In genomic region chr6:303948-304558, GRCh38 we compare ENCODE assay signal across 16 cellular contexts. TPM values are rescaled to one million over a fixed set of nuclear protein-coding genes. Genes with fewer than 3 reads are reported as not detected.
DNase-seq lines count a peak whose midpoint lies in the region; ATAC-seq, FAIRE-seq and TF ChIP-seq lines count a peak whose summit lies in the region.
"Had no signal": no experiment of that assay in that cellular context is flagged by ENCODE, and none has a peak within 500 bp of the region (broad histone marks: within the 10 kb centered on the region; RNA-seq: fewer than 3 reads in every experiment).

No MANE protein-coding gene starts in this region.

- H4K20me1 ChIP-seq in PC-3 (ENCODE audit: low read length), result no peaks in the 10 kb centered on the region
- no peaks in the 10 kb centered on the region for H4K20me1 ChIP-seq in PC-9 (ENCODE audit: insufficient read depth)

- no peaks in the 10 kb centered on the region for H3K27me3 ChIP-seq in PC-3 (ENCODE audit: low read length)
- H3K27me3 ChIP-seq in adrenal gland, result no peaks in the 10 kb centered on the region
- H3K27me3 ChIP-seq in tibial nerve, result no peaks in the 10 kb centered on the region
- peaks cover 92% of the 10 kb centered on the region for H3K27me3 ChIP-seq in PC-9 (ENCODE audit: insufficient read depth, low read depth)

- no peaks in the 10 kb centered on the region for H3K4me1 ChIP-seq in PC-3 (ENCODE audit: insufficient read depth, low read length)
- peaks cover 3 to 7% of the 10 kb centered on the region in 2 donors for H3K4me1 ChIP-seq in adrenal gland (replicated peaks in 1 of 2)
- H3K4me1 ChIP-seq in tibial nerve, result peaks cover 0 to 41% (median 8%) of the 10 kb centered on the region in 4 donors
- H3K4me1 ChIP-seq in PC-9 (replicated peaks; ENCODE audit: insufficient read depth), result no peaks in the 10 kb centered on the region
- H3K4me1 ChIP-seq: Caco-2 had no signal

- ATAC-seq in PC-3 (no peak), GM21528 (IDR thresholded peaks at IDR 0.05; ENCODE audit: low FRiP score, unreplicated experiment) (no peak)

- H3K27ac ChIP-seq in 22Rv1 (no peak overlapping the region), PC-3 (ENCODE audit: low read length) (no peak overlapping the region), adrenal gland (no peak overlapping the region), tibial nerve (no peak overlapping the region), PC-9 (no peak overlapping the region)
- H3K27ac ChIP-seq: RWPE1 had no signal

- CTCF ChIA-PET in PC-3 (lab: Charles Lee), result interaction anchor here (0.5 kb wide), 1 partner anchor 102 kb away, joined by 4 read pairs; no protein-coding TSS in a partner anchor
- CTCF ChIA-PET in PC-9 (lab: Charles Lee), result no interaction called here

- H3F3A ChIP-seq in PC-3 (ENCODE audit: low read length, unreplicated experiment), result no peaks in the 10 kb centered on the region
- H3F3A ChIP-seq in PC-9 (ENCODE audit: insufficient read depth, low read depth), result no peaks in the 10 kb centered on the region

- DNase-seq in GM12892 (ENCODE audit: insufficient read length) (no peak), PC-3 (no peak), iPS-NIHi7 (ENCODE audit: extremely low spot score) (peak; percentile 58), adrenal gland (no peak), tibial nerve (ENCODE audit: low spot score in 2 of 2) (no peak), PC-9 (no peak)
- DNase-seq: ACHN, anterior cingulate cortex, Caco-2, GDM1, KBM-7, NCI-H2029 treated with DMSO at 0.1 percent for 48 hours, NCI-H526 treated with DMSO at 0.1 percent for 48 hours had no signal

- 78 to 90% (median 88%) methylated on average over 18 to 21 of the region's 21 CpGs for WGBS in adrenal gland, 4 donors
- WGBS in tibial nerve, 2 donors, result 84 to 87% methylated on average over 21 of the region's 21 CpGs

- TF ChIP-seq CTCF in 22Rv1 (IDR thresholded peaks at IDR 0.05) (peak; percentile 59), PC-3 (conservative IDR thresholded peaks at IDR 0.05; ENCODE audit: low read depth, low read length) (peak; percentile 44), adrenal gland (IDR thresholded peaks at IDR 0.05) (no peak), tibial nerve (IDR thresholded peaks at IDR 0.05) (no peak), PC-9 (conservative IDR thresholded peaks at IDR 0.05) (no peak; the same call in 1 of the 2 replicates)

- H3K9me3 ChIP-seq in PC-3 (ENCODE audit: low read length), result no peaks in the 10 kb centered on the region
- no peaks in the 10 kb centered on the region for H3K9me3 ChIP-seq in adrenal gland (replicated peaks in 1 of 3)
- no peaks in the 10 kb centered on the region for H3K9me3 ChIP-seq in tibial nerve
- H3K9me3 ChIP-seq in PC-9 (ENCODE audit: insufficient read depth, low read depth), result no peaks in the 10 kb centered on the region
- H3K9me3 ChIP-seq: Caco-2 had no signal

- H3K4me3 ChIP-seq in PC-3 (ENCODE audit: low read length) (no peak overlapping the region), adrenal gland (no peak overlapping the region), tibial nerve (no peak overlapping the region), PC-9 (no peak overlapping the region)

- no peak overlapping the region for H3K4me2 ChIP-seq in PC-3 (ENCODE audit: low read length)
- no peak overlapping the region for H3K4me2 ChIP-seq in PC-9

- FAIRE-seq in GM12892 (lab: Jason Lieb, UNC), result peak; percentile 27

- H3K9ac ChIP-seq in PC-3 (ENCODE audit: low read length), result no peak overlapping the region

- TF ChIP-seq EP300 in tibial nerve (IDR thresholded peaks at IDR 0.05), result no peak

- intact Hi-C loops in PC-3 (cut with micrococcal nuclease) (no loop called here), adrenal gland (cut with DNase I) (no loop called here), PC-9 (cut with micrococcal nuclease; ENCODE audit: unreplicated experiment) (no loop called here)

- POLR2A ChIA-PET in PC-3 (lab: Charles Lee; ENCODE audit: unreplicated experiment) (no interaction called here), PC-9 (lab: Charles Lee; ENCODE audit: unreplicated experiment) (no interaction called here)

- H2AFZ ChIP-seq in PC-3 (ENCODE audit: low read length) (no peak overlapping the region), PC-9 (no peak overlapping the region)

- H3K9me2 ChIP-seq in PC-3 (replicated peaks; ENCODE audit: low read length) (no peaks in the 10 kb centered on the region), PC-9 (ENCODE audit: insufficient read depth) (no peaks in the 10 kb centered on the region)

- H3K36me3 ChIP-seq in PC-3 (ENCODE audit: low read depth, low read length) (no peaks in the 10 kb centered on the region), adrenal gland (replicated peaks in 1 of 2) (no peaks in the 10 kb centered on the region), tibial nerve (no peaks in the 10 kb centered on the region), PC-9 (ENCODE audit: low read depth) (no peaks in the 10 kb centered on the region)

- no TSS peak for BruUV-seq in PC-3 (replicated peaks; lab: Mats Ljungman, UMichigan)
- no TSS peak for BruUV-seq in PC-9 (replicated peaks; lab: Mats Ljungman, UMichigan)

- H3K79me2 ChIP-seq in PC-3 (ENCODE audit: low read length) (no peaks in the 10 kb centered on the region), PC-9 (ENCODE audit: low read depth) (no peaks in the 10 kb centered on the region)

- TF ChIP-seq POLR2A in GM12892 (IDR thresholded peaks at IDR 0.05; ENCODE audit: low read depth, low read length), result no peak
- no peak for TF ChIP-seq POLR2A in adrenal gland (IDR thresholded peaks at IDR 0.05)
- TF ChIP-seq POLR2A in tibial nerve (IDR thresholded peaks at IDR 0.05), result no peak

RNA-seq across cellular contexts. Expression of gene DUSP22, which starts 11.8 kb away (rescaled TPM):
- polyA plus RNA-seq in GM12892 (2012; ENCODE audit: missing spikeins), result 89.0 TPM
- total RNA-seq in PC-3 (2014; rRNA removed) (26.3 and 37.8 TPM in 2 replicates), adrenal gland (10 to 100 TPM; 23.4 to 39.3 (median 34.3) TPM), tibial nerve (10 to 100 TPM; 53.2 to 89.8 (median 73.7) TPM), PC-9 (2021) (23.7 and 25.5 TPM in 2 replicates)
- 10 to 100 TPM; 18.2 to 22.8 (median 22.4) TPM for polyA plus RNA-seq in adrenal gland

Comparison
In these comparisons a context has a peak if more than half of its experiments do, and no peak if none do; other contexts are left out.
1. CTCF ChIP-seq: peak in 22Rv1 (single experiment) and PC-3 (single experiment); none in adrenal gland (0 of 6), tibial nerve (0 of 5) and PC-9 (single experiment).